1 cellular context compared by ENCODE assay signal in genomic region chr6:27795697-27796494, GRCh38.
TF ChIP-seq lines count a peak whose summit lies in the region.

No MANE protein-coding gene starts in this region.

TF ChIP-seq in HEK293, 187 proteins besides CTCF, POLR2A, EP300 and RAD21 (continued from another document and continues in another):
- 0 out of 2 replicates have a peak, but pooled peaks have one; percentile 33 for TF ChIP-seq ZNF335 (tag by site-specific recombination; conservative IDR thresholded peaks at IDR 0.05)
- TF ChIP-seq ZNF324 (tag by site-specific recombination; IDR thresholded peaks at IDR 0.05) = peak; percentile 91
- no peak for TF ChIP-seq ZNF175 (tag by site-specific recombination; IDR thresholded peaks at IDR 0.05)
- TF ChIP-seq ZNF140 (tag by site-specific recombination; IDR thresholded peaks at IDR 0.05) = no peak
- TF ChIP-seq ZNF311 (tag by site-specific recombination; IDR thresholded peaks at IDR 0.05; ENCODE audit: borderline replicate concordance) = no peak
- TF ChIP-seq PRDM4 (tag by site-specific recombination; IDR thresholded peaks at IDR 0.05) = no peak
- peak; percentile 62 for TF ChIP-seq ZNF580 (tag by site-specific recombination; IDR thresholded peaks at IDR 0.05)
- 0 out of 2 replicates have a peak, but pooled peaks have one; percentile 38 for TF ChIP-seq KLF7 (tag by site-specific recombination; IDR thresholded peaks at IDR 0.05; ENCODE audit: borderline replicate concordance)
- no peak for TF ChIP-seq ZNF433 (tag by site-specific recombination; IDR thresholded peaks at IDR 0.05; ENCODE audit: low read depth)
- TF ChIP-seq PRDM10 (tag by site-specific recombination; IDR thresholded peaks at IDR 0.05) = peak; percentile 44
- no peak for TF ChIP-seq ZNF596 (tag by site-specific recombination; IDR thresholded peaks at IDR 0.05)
- TF ChIP-seq GLI4 (tag by site-specific recombination; IDR thresholded peaks at IDR 0.05) = no peak
- TF ChIP-seq RBAK (tag by site-specific recombination; IDR thresholded peaks at IDR 0.05) = no peak
- no peak for TF ChIP-seq ZNF416 (tag by site-specific recombination; IDR thresholded peaks at IDR 0.05)
- TF ChIP-seq ZBTB21 (tag by site-specific recombination; IDR thresholded peaks at IDR 0.05) = peak; percentile 58; the same call in 1 of the 2 replicates
- no peak for TF ChIP-seq ZNF585B (tag by site-specific recombination; IDR thresholded peaks at IDR 0.05)
- no peak for TF ChIP-seq ZNF549 (tag by site-specific recombination; IDR thresholded peaks at IDR 0.05)
- TF ChIP-seq ZNF23 (tag by site-specific recombination; IDR thresholded peaks at IDR 0.05; ENCODE audit: borderline replicate concordance) = no peak
- TF ChIP-seq ZNF600 (tag by site-specific recombination; IDR thresholded peaks at IDR 0.05) = 0 out of 2 replicates have a peak, but pooled peaks have one; percentile 19
- TF ChIP-seq ZNF362 (tag by site-specific recombination; IDR thresholded peaks at IDR 0.05) = peak; percentile 90
- no peak for TF ChIP-seq ZNF18 (tag by site-specific recombination; IDR thresholded peaks at IDR 0.05)
- TF ChIP-seq ZFP3 (tag by site-specific recombination; IDR thresholded peaks at IDR 0.05; ENCODE audit: low read depth) = no peak
- no peak for TF ChIP-seq ZNF26 (tag by site-specific recombination; IDR thresholded peaks at IDR 0.05)
- no peak for TF ChIP-seq ZBTB11 (tag by site-specific recombination; conservative IDR thresholded peaks at IDR 0.05; ENCODE audit: low read depth)
- no peak for TF ChIP-seq REPIN1 (tag by site-specific recombination; IDR thresholded peaks at IDR 0.05; ENCODE audit: low read depth)
- no peak for TF ChIP-seq YY2 (tag by site-specific recombination; IDR thresholded peaks at IDR 0.05)
- TF ChIP-seq HOXD13 (CRISPR knock-in tag; IDR thresholded peaks at IDR 0.05; ENCODE audit: borderline replicate concordance) = no peak
- no peak for TF ChIP-seq TCF7L2 (IDR thresholded peaks at IDR 0.05; ENCODE audit: borderline replicate concordance, low read depth, low read length)
- no peak for TF ChIP-seq ZNF155 (tag by site-specific recombination; IDR thresholded peaks at IDR 0.05)
- TF ChIP-seq ZNF514 (tag by site-specific recombination; IDR thresholded peaks at IDR 0.05) = no peak
- TF ChIP-seq ZNF248 (tag by site-specific recombination; IDR thresholded peaks at IDR 0.05) = no peak
- TF ChIP-seq MEIS1 (CRISPR knock-in tag; IDR thresholded peaks at IDR 0.05; ENCODE audit: borderline replicate concordance) = no peak
- no peak for TF ChIP-seq ZNF133 (tag by site-specific recombination; IDR thresholded peaks at IDR 0.05)
- no peak for TF ChIP-seq ZBTB7A (tag by site-specific recombination; IDR thresholded peaks at IDR 0.05; ENCODE audit: low read depth)
- no peak for TF ChIP-seq ZNF560 (tag by site-specific recombination; IDR thresholded peaks at IDR 0.05; ENCODE audit: borderline replicate concordance)
- TF ChIP-seq ZNF112 (tag by site-specific recombination; IDR thresholded peaks at IDR 0.05) = no peak
- TF ChIP-seq ZNF768 (tag by site-specific recombination; IDR thresholded peaks at IDR 0.05) = no peak
- TF ChIP-seq ATF2 (tag by site-specific recombination; IDR thresholded peaks at IDR 0.05; ENCODE audit: low read depth) = peak; percentile 15; the same call in 1 of the 2 replicates
- 0 out of 2 replicates have a peak, but pooled peaks have one; percentile 12 for TF ChIP-seq TSHZ1 (tag by site-specific recombination; IDR thresholded peaks at IDR 0.05; ENCODE audit: borderline replicate concordance)
- TF ChIP-seq ZXDB (tag by site-specific recombination; IDR thresholded peaks at IDR 0.05) = peak; percentile 77
- no peak for TF ChIP-seq HOXA7 (CRISPR knock-in tag; IDR thresholded peaks at IDR 0.05; ENCODE audit: borderline replicate concordance)
- TF ChIP-seq ZNF654 (tag by site-specific recombination; IDR thresholded peaks at IDR 0.05; ENCODE audit: low read depth) = peak; percentile 95
- no peak for TF ChIP-seq ZNF623 (tag by site-specific recombination; IDR thresholded peaks at IDR 0.05)
- peak; percentile 79 for TF ChIP-seq ZSCAN30 (tag by site-specific recombination; IDR thresholded peaks at IDR 0.05)
- no peak for TF ChIP-seq ZNF791 (tag by site-specific recombination; IDR thresholded peaks at IDR 0.05)
- TF ChIP-seq ZNF529 (tag by site-specific recombination; IDR thresholded peaks at IDR 0.05; ENCODE audit: insufficient replicate concordance) = no peak
